ENCODE assay signal across 1 cellular context in genomic region chr16:4271176-4272113, GRCh38.
TF ChIP-seq lines count a peak whose summit lies in the region.

No MANE protein-coding gene starts in this region.

TF ChIP-seq in HepG2, 621 proteins besides CTCF, POLR2A, EP300 and RAD21 (continues in another document):
- TF ChIP-seq ZNF264 (CRISPR knock-in tag; IDR thresholded peaks at IDR 0.05) (peak; percentile 16), SNAPC5 (CRISPR knock-in tag; IDR thresholded peaks at IDR 0.05; ENCODE audit: borderline replicate concordance) (no peak), RFXANK (CRISPR knock-in tag; IDR thresholded peaks at IDR 0.05) (no peak), ZNF282 (IDR thresholded peaks at IDR 0.05; ENCODE audit: partially characterized antibody) (no peak), JUNB (CRISPR knock-in tag; IDR thresholded peaks at IDR 0.05; ENCODE audit: borderline replicate concordance) (peak; percentile 39; the same call in 1 of the 2 replicates), TCF7L2 (IDR thresholded peaks at IDR 0.05; ENCODE audit: low read depth, low read length) (no peak), JUN (CRISPR knock-in tag; IDR thresholded peaks at IDR 0.05) (0 out of 2 replicates have a peak, but pooled peaks have one; percentile 20), SRY (CRISPR knock-in tag; IDR thresholded peaks at IDR 0.05) (peak; percentile 54; the same call in 1 of the 2 replicates), JARID2 (CRISPR knock-in tag; IDR thresholded peaks at IDR 0.05; ENCODE audit: insufficient replicate concordance) (no peak), SMC3 (IDR thresholded peaks at IDR 0.05; ENCODE audit: low read length) (no peak), YEATS4 (CRISPR knock-in tag; IDR thresholded peaks at IDR 0.05; ENCODE audit: borderline replicate concordance) (peak; percentile 96), HDAC1 (CRISPR knock-in tag; IDR thresholded peaks at IDR 0.05) (peak; percentile 79), TBX2 (CRISPR knock-in tag; IDR thresholded peaks at IDR 0.05; ENCODE audit: borderline replicate concordance) (peak; percentile 76; the same call in 1 of the 2 replicates), NAIF1 (CRISPR knock-in tag; IDR thresholded peaks at IDR 0.05; ENCODE audit: borderline replicate concordance) (0 out of 2 replicates have a peak, but pooled peaks have one; percentile 53), AGO2 (optimal IDR thresholded peaks at IDR 0.05; ENCODE audit: low read depth, low read length) (peak; percentile 93), CENPT (CRISPR knock-in tag; IDR thresholded peaks at IDR 0.05; ENCODE audit: low read depth) (peak; percentile 49; the same call in 1 of the 2 replicates), PTBP1 (IDR thresholded peaks at IDR 0.05; ENCODE audit: low read depth, low read length, poor library complexity, severe bottlenecking) (no peak), HNF1B (CRISPR knock-in tag; IDR thresholded peaks at IDR 0.05) (peak; percentile 25), SRSF1 (optimal IDR thresholded peaks at IDR 0.05; ENCODE audit: low read depth, low read length) (no peak), GPN1 (CRISPR knock-in tag; IDR thresholded peaks at IDR 0.05; ENCODE audit: borderline replicate concordance) (no peak; the same call in 1 of the 2 replicates), ZSCAN30 (CRISPR knock-in tag; IDR thresholded peaks at IDR 0.05) (no peak), KAT7 (CRISPR knock-in tag; IDR thresholded peaks at IDR 0.05; ENCODE audit: borderline replicate concordance) (peak; percentile 75; the same call in 1 of the 2 replicates), XRCC5 (optimal IDR thresholded peaks at IDR 0.05; ENCODE audit: low read length) (peak; percentile 59), TFE3 (CRISPR knock-in tag; IDR thresholded peaks at IDR 0.05) (peak; percentile 71), GATAD1 (CRISPR knock-in tag; IDR thresholded peaks at IDR 0.05) (peak; percentile 70), TRAFD1 (CRISPR knock-in tag; IDR thresholded peaks at IDR 0.05; ENCODE audit: borderline replicate concordance) (0 out of 2 replicates have a peak, but pooled peaks have one; percentile 12), ZC3H4 (CRISPR knock-in tag; IDR thresholded peaks at IDR 0.05; ENCODE audit: borderline replicate concordance) (peak; percentile 47; the same call in 1 of the 2 replicates), ZNF513 (CRISPR knock-in tag; conservative IDR thresholded peaks at IDR 0.05) (no peak), MYC (CRISPR knock-in tag; IDR thresholded peaks at IDR 0.05; ENCODE audit: borderline replicate concordance) (peak; percentile 97), RFX3 (CRISPR knock-in tag; IDR thresholded peaks at IDR 0.05) (no peak), SSRP1 (CRISPR knock-in tag; IDR thresholded peaks at IDR 0.05) (peak; percentile 21; the same call in 1 of the 2 replicates), DPF2 (CRISPR knock-in tag; IDR thresholded peaks at IDR 0.05; ENCODE audit: borderline replicate concordance, low read depth) (no peak), EEA1 (CRISPR knock-in tag; IDR thresholded peaks at IDR 0.05; ENCODE audit: borderline replicate concordance) (no peak; the same call in 1 of the 2 replicates), ZNF318 (CRISPR knock-in tag; IDR thresholded peaks at IDR 0.05) (peak; percentile 39; the same call in 1 of the 2 replicates), HOXD1 (CRISPR knock-in tag; IDR thresholded peaks at IDR 0.05) (peak; percentile 43; the same call in 1 of the 2 replicates), ARID5B (CRISPR knock-in tag; IDR thresholded peaks at IDR 0.05) (peak; percentile 33; the same call in 1 of the 2 replicates)
